25 cellular contexts compared by ENCODE assay signal in genomic region chr3:50294089-50294488, GRCh38. TPM values are rescaled to one million over a fixed set of nuclear protein-coding genes. Genes with fewer than 3 reads are reported as not detected.
"Had no signal": no experiment of that assay in that cellular context is flagged by ENCODE, and none has a peak within 500 bp of the region (broad histone marks: within the 10 kb centered on the region; RNA-seq: fewer than 3 reads in every experiment).

No MANE protein-coding gene starts in this region.

- H3K27me3 Mint-ChIP-seq: activated CD4-positive, alpha-beta memory T cell treated with anti-CD3 and anti-CD28 coated beads, Interleukin-2, amount 10 ng/mL, durations not matched to agents 7 days and 5 days; activated naive CD4-positive, alpha-beta T cell treated with anti-CD3 and anti-CD28 coated beads, Interleukin-2, amount 50 U/mL, for 24 hours; central memory CD8-positive, alpha-beta T cell; effector memory CD8-positive, alpha-beta T cell had no signal

- H3K9me3 ChIP-seq: breast epithelium, esophagus squamous epithelium, heart right ventricle, lower lobe of right lung, mucosa of descending colon, thoracic aorta, upper lobe of left lung had no signal

- H3K27ac Mint-ChIP-seq: neural progenitor cell had no signal

- H3K36me3 ChIP-seq: breast epithelium, neural progenitor cell had no signal

- H3K27ac ChIP-seq: lower lobe of right lung, neural progenitor cell, upper lobe of left lung had no signal

- H3K4me3 Mint-ChIP-seq: activated CD4-positive, alpha-beta memory T cell treated with anti-CD3 and anti-CD28 coated beads, Interleukin-2, amount 10 ng/mL, durations not matched to agents 7 days and 5 days; activated naive CD4-positive, alpha-beta T cell treated with anti-CD3 and anti-CD28 coated beads, Interleukin-2, amount 50 U/mL, for 24 hours; activated T-helper 1 cell treated with anti-CD3 and anti-CD28 coated beads, Interleukin-12 subunit alpha, Interleukin-12 subunit beta, Interleukin-2, Interleukin-4 antibody, amounts not matched to agents 30 ng/mL and 10 ng/mL and 1 ng/mL, durations not matched to agents 14 hours and 24 hours and 36 hours; central memory CD8-positive, alpha-beta T cell had no signal

- FAIRE-seq: colon, kidney had no signal

- H3K4me3 ChIP-seq: breast epithelium, esophagus squamous epithelium, heart right ventricle, lower lobe of right lung, mucosa of descending colon, neural progenitor cell, thoracic aorta, upper lobe of left lung had no signal

- ATAC-seq: effector memory CD8-positive, alpha-beta T cell; heart right ventricle; lower lobe of right lung; mucosa of descending colon had no signal

- DNase-seq: activated CD4-positive, alpha-beta memory T cell treated with anti-CD3 and anti-CD28 coated beads, Interleukin-2, amount 10 ng/mL, durations not matched to agents 7 days and 5 days; activated CD4-positive, alpha-beta T cell treated with anti-CD3 and anti-CD28 coated beads for 4 hours; activated CD4-positive, CD25-positive, alpha-beta regulatory T cell; activated gamma-delta T cell treated with Interleukin-2 at 50 U/mL for 16 hours; dorsolateral prefrontal cortex; effector memory CD8-positive, alpha-beta T cell; esophagus squamous epithelium; heart right ventricle; kidney; lower lobe of right lung; mesendoderm; retina; stimulated activated CD4-positive, alpha-beta T cell treated with anti-CD3 and anti-CD28 coated beads, Interleukin-2, amount 100 ng/mL, for 48 hours; stimulated activated naive CD4-positive, alpha-beta T cell; upper lobe of left lung had no signal

- H3K9ac ChIP-seq: neural progenitor cell had no signal

- H3K9me3 Mint-ChIP-seq: activated CD4-positive, alpha-beta memory T cell treated with anti-CD3 and anti-CD28 coated beads, Interleukin-2, amount 10 ng/mL, durations not matched to agents 7 days and 5 days; activated naive CD4-positive, alpha-beta T cell treated with anti-CD3 and anti-CD28 coated beads, Interleukin-2, amount 50 U/mL, for 24 hours; activated T-helper 1 cell treated with anti-CD3 and anti-CD28 coated beads, Interleukin-12 subunit alpha, Interleukin-12 subunit beta, Interleukin-2, Interleukin-4 antibody, amounts not matched to agents 30 ng/mL and 10 ng/mL and 1 ng/mL, durations not matched to agents 14 hours and 24 hours and 36 hours; central memory CD8-positive, alpha-beta T cell; effector memory CD8-positive, alpha-beta T cell; neural progenitor cell had no signal

- H2AFZ ChIP-seq: neural progenitor cell had no signal

- H3K27me3 ChIP-seq: breast epithelium, dorsolateral prefrontal cortex, esophagus squamous epithelium, heart right ventricle, neural progenitor cell, upper lobe of left lung had no signal

- H3K4me2 ChIP-seq: neural progenitor cell had no signal

RNA-seq across cellular contexts. Expression of gene LSMEM2, which starts 15.2 kb away (rescaled TPM):
- total RNA-seq: activated CD4-positive, alpha-beta memory T cell treated with anti-CD3 and anti-CD28 coated beads, Interleukin-2, amount 10 ng/mL, durations not matched to agents 7 days and 5 days; activated T-helper 1 cell treated with anti-CD3 and anti-CD28 coated beads, Interleukin-12 subunit alpha, Interleukin-12 subunit beta, Interleukin-2, Interleukin-4 antibody, amounts not matched to agents 30 ng/mL and 10 ng/mL and 1 ng/mL, durations not matched to agents 14 hours and 24 hours and 36 hours; breast epithelium; esophagus squamous epithelium; lower lobe of right lung; osteoblast; T-helper 1 cell treated with Interleukin-12 subunit alpha and Interleukin-12 subunit beta and Interleukin-4 antibody, amounts not matched to agents 30 ng/mL and 1 ng/mL, for 36 hours; thoracic aorta had no signal
